1 cellular context compared by ENCODE assay signal in the genomic region with DNA sequence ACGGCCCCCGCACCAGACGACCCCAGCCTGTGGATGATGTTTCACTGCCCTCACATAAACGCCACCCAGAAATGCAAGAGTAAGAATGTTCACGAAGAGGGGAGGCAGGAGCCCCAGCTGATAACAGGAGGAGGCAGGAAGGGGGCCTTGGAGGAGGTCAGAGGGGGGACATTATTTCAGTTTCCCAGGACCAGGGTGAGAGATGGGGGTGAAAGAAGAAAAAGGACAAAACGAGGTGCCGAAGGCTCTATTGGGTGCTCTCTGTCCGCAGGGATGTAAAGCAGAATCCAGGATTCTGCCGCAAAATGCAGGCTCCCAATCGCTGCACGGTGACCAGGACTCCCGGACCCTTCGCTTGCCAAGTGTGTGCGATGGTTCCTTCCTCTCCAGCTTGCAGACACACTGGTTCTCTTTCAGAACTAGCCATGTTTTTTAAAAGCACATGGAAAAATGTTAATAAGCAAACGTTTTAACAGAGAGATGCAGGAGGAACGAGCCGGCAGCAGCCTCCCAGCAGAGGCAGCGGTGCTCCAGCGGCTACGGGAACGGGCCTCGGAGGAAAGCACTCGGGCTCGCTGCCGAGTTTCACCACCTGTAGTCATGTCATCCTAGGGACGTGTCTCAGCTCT.
TF ChIP-seq lines count a peak whose summit lies in the region.

No MANE protein-coding gene starts in this region.

TF ChIP-seq in HCT116, 20 proteins besides CTCF, POLR2A, EP300 and RAD21 (continued from another document):
- no peak for TF ChIP-seq EZH2phosphoT487 (IDR thresholded peaks at IDR 0.05; ENCODE audit: borderline replicate concordance)
- TF ChIP-seq SP1 (IDR thresholded peaks at IDR 0.05; ENCODE audit: low read depth): no peak
